In the genomic region with DNA sequence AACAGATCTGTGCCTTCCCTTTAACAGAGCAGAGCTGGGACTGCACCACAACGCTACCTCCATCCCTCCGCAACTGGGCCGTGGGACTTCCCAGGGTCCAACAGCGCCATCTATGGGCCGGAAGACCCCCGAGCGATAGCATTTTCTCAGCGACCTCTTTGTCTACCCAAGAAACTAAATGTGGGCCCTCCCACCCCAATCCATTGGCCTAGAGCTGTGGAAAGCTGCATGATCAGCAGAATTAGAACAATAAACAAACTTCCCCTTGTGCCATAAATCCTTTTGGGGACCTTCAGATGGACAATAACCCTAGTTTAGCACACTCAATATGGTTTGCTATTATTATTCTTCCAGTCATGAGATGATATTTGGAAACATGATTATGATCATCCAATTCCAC, we compare ENCODE assay signal across 9 cellular contexts.
DNase-seq lines count a peak whose midpoint lies in the region; TF ChIP-seq lines count a peak whose summit lies in the region.
"Had no signal": no experiment of that assay in that cellular context is flagged by ENCODE, and none has a peak within 500 bp of the region (broad histone marks: within the 10 kb centered on the region; RNA-seq: fewer than 3 reads in every experiment).

No MANE protein-coding gene starts in this region.

- H3K18ac ChIP-seq in mesenchymal stem cell (ENCODE audit: low read depth in 1 of 2, low read length in 2 of 2): no peak overlapping the region

- no peaks in the 10 kb centered on the region for H3K9me3 ChIP-seq in mesenchymal stem cell (ENCODE audit: control insufficient read depth, low read length)

- no peaks in the 10 kb centered on the region for H3K36me3 Mint-ChIP-seq in activated T-helper 2 cell treated with anti-CD3 and anti-CD28 coated beads, Interferon-gamma antibody, Interleukin-2, Interleukin-4, amounts not matched to agents 10 μg/mL and 5 μg/mL and 100 μg/mL, durations not matched to agents 14 hours and 24 hours and 36 hours (ENCODE audit: low read depth)
- H3K36me3 Mint-ChIP-seq: CD8-positive, alpha-beta memory T cell had no signal

- no peaks in the 10 kb centered on the region for H3K4me1 Mint-ChIP-seq in activated T-helper 2 cell treated with anti-CD3 and anti-CD28 coated beads, Interferon-gamma antibody, Interleukin-2, Interleukin-4, amounts not matched to agents 10 μg/mL and 5 μg/mL and 100 μg/mL, durations not matched to agents 14 hours and 24 hours and 36 hours (ENCODE audit: low read depth)
- H3K4me1 Mint-ChIP-seq: CD8-positive, alpha-beta memory T cell had no signal

- H3K79me1 ChIP-seq in mesenchymal stem cell (replicated peaks; ENCODE audit: low read length, poor library complexity, severe bottlenecking): no peaks in the 10 kb centered on the region

- no peak overlapping the region for H3K4me3 Mint-ChIP-seq in activated T-helper 2 cell treated with anti-CD3 and anti-CD28 coated beads, Interferon-gamma antibody, Interleukin-2, Interleukin-4, amounts not matched to agents 10 μg/mL and 5 μg/mL and 100 μg/mL, durations not matched to agents 14 hours and 24 hours and 36 hours (ENCODE audit: low read depth)
- H3K4me3 Mint-ChIP-seq: CD8-positive, alpha-beta memory T cell had no signal

- no peak overlapping the region for H3K27ac Mint-ChIP-seq in activated T-helper 2 cell treated with anti-CD3 and anti-CD28 coated beads, Interferon-gamma antibody, Interleukin-2, Interleukin-4, amounts not matched to agents 10 μg/mL and 5 μg/mL and 100 μg/mL, durations not matched to agents 14 hours and 24 hours and 36 hours
- H3K27ac Mint-ChIP-seq: CD8-positive, alpha-beta memory T cell had no signal

- no peak overlapping the region for H3K4me3 ChIP-seq in mesenchymal stem cell (ENCODE audit: insufficient read depth in 1 of 2, low read depth in 1 of 2, low read length in 2 of 2)

- H2BK5ac ChIP-seq in mesenchymal stem cell (ENCODE audit: low read depth, low read length, poor library complexity, severe bottlenecking): no peak overlapping the region

- DNase-seq in NCI-H2196 (lab: John Stamatoyannopoulos, UW; ENCODE audit: unreplicated experiment) (peak; percentile 6), NCI-H2196 treated with DMSO at 0.1 percent for 48 hours (lab: John Stamatoyannopoulos, UW; ENCODE audit: unreplicated experiment) (no peak), HEK293T (ENCODE audit: extremely low spot score) (peak; percentile 84), NCI-H69 (lab: John Stamatoyannopoulos, UW) (peak; percentile 47), kidney tubule cell (ENCODE audit: low spot score) (peak; percentile 57), mesenchymal stem cell (no peak), NCI-H226 (no peak)
- peak; percentile 24 for DNase-seq in activated T-helper 2 cell treated with anti-CD3 and anti-CD28 coated beads, Interferon-gamma antibody, Interleukin-2, Interleukin-4, amounts not matched to agents 10 μg/mL and 5 μg/mL and 100 μg/mL, durations not matched to agents 14 hours and 24 hours and 36 hours (ENCODE audit: low spot score)

- H3K9ac ChIP-seq in mesenchymal stem cell (ENCODE audit: low read length): no peak overlapping the region

- H2AK5ac ChIP-seq in mesenchymal stem cell (ENCODE audit: low read length, severe bottlenecking): no peak overlapping the region

- H2AFZ ChIP-seq in mesenchymal stem cell (ENCODE audit: low read depth, low read length): no peak overlapping the region

- no peak overlapping the region for H3K23ac ChIP-seq in mesenchymal stem cell (ENCODE audit: low read length in 2 of 2)

- no peaks in the 10 kb centered on the region for H3K36me3 ChIP-seq in mesenchymal stem cell (ENCODE audit: control insufficient read depth in 1 of 2, insufficient read depth in 2 of 2, low read depth in 1 of 2, low read length in 2 of 2)

- no peak overlapping the region for H3K4ac ChIP-seq in mesenchymal stem cell (ENCODE audit: low read depth in 1 of 2, low read length in 2 of 2)

- H2BK12ac ChIP-seq in mesenchymal stem cell (ENCODE audit: low read length in 2 of 2): no peak overlapping the region

- H3K27me3 Mint-ChIP-seq in activated T-helper 2 cell treated with anti-CD3 and anti-CD28 coated beads, Interferon-gamma antibody, Interleukin-2, Interleukin-4, amounts not matched to agents 10 μg/mL and 5 μg/mL and 100 μg/mL, durations not matched to agents 14 hours and 24 hours and 36 hours (ENCODE audit: low read depth): peaks cover 7% of the 10 kb centered on the region

- H4K8ac ChIP-seq in mesenchymal stem cell (ENCODE audit: low read length): no peak overlapping the region

- H3K9me3 Mint-ChIP-seq in activated T-helper 2 cell treated with anti-CD3 and anti-CD28 coated beads, Interferon-gamma antibody, Interleukin-2, Interleukin-4, amounts not matched to agents 10 μg/mL and 5 μg/mL and 100 μg/mL, durations not matched to agents 14 hours and 24 hours and 36 hours: no peaks in the 10 kb centered on the region

- H3K27me3 ChIP-seq in mesenchymal stem cell (ENCODE audit: control insufficient read depth in 1 of 2, insufficient read depth in 1 of 2, low read length in 2 of 2): no peaks in the 10 kb centered on the region

- H3K27ac ChIP-seq in mesenchymal stem cell (ENCODE audit: low read length, poor library complexity, severe bottlenecking): no peak overlapping the region

- 11% methylated on average over 8 of the region's 8 CpGs for WGBS in mesenchymal stem cell

- H2BK120ac ChIP-seq in mesenchymal stem cell (ENCODE audit: low read depth, low read length): no peak overlapping the region

- no peak overlapping the region for H4K91ac ChIP-seq in mesenchymal stem cell (ENCODE audit: low read length)

- H3K14ac ChIP-seq in mesenchymal stem cell (ENCODE audit: low read length in 2 of 2): no peak overlapping the region

- H2BK15ac ChIP-seq in mesenchymal stem cell (ENCODE audit: low read depth, poor library complexity, severe bottlenecking): no peak overlapping the region

- no peaks in the 10 kb centered on the region for H3K4me1 ChIP-seq in mesenchymal stem cell (ENCODE audit: control insufficient read depth, insufficient read depth, low read depth, low read length)

- H3K4me2 ChIP-seq in mesenchymal stem cell (ENCODE audit: low read length, poor library complexity, severe bottlenecking): no peak overlapping the region

- CTCF ChIA-PET in HEK293T (lab: Yijun Ruan, JAX): interaction anchor here (0.7 to 1.5 kb wide), 4 partner anchors 9 to 1142 kb away, joined by 3 to 4 read pairs (median 3); no protein-coding TSS in a partner anchor

- POLR2A ChIA-PET in HEK293T (lab: Yijun Ruan, JAX): no interaction called here

- intact Hi-C loops in activated T-helper 2 cell treated with anti-CD3 and anti-CD28 coated beads, Interferon-gamma antibody, Interleukin-2, Interleukin-4, amounts not matched to agents 10 μg/mL and 5 μg/mL and 100 μg/mL, durations not matched to agents 14 hours and 24 hours and 36 hours (cut with micrococcal nuclease): loop anchor here (2.0 kb wide), 1 partner anchor 120 kb away; no protein-coding TSS in a partner anchor

TF ChIP-seq in HEK293T, 16 proteins besides CTCF, POLR2A, EP300 and RAD21:
- TF ChIP-seq ZNF384 (IDR thresholded peaks at IDR 0.05) (no peak), NFRKB (IDR thresholded peaks at IDR 0.05) (no peak), TARDBP (IDR thresholded peaks at IDR 0.05) (no peak), SP1 (IDR thresholded peaks at IDR 0.05) (no peak), FOXA1 (IDR thresholded peaks at IDR 0.05) (no peak), CTBP1 (IDR thresholded peaks at IDR 0.05; ENCODE audit: borderline replicate concordance) (no peak), L3MBTL2 (conservative IDR thresholded peaks at IDR 0.05) (no peak), HDGF (IDR thresholded peaks at IDR 0.05; ENCODE audit: borderline replicate concordance) (no peak), BHLHE40 (IDR thresholded peaks at IDR 0.05; ENCODE audit: borderline replicate concordance) (no peak), LEF1 (IDR thresholded peaks at IDR 0.05; ENCODE audit: borderline replicate concordance) (no peak), ARNT (IDR thresholded peaks at IDR 0.05) (no peak), FOXM1 (IDR thresholded peaks at IDR 0.05; ENCODE audit: borderline replicate concordance) (no peak), ELF4 (IDR thresholded peaks at IDR 0.05) (no peak), FOXK2 (IDR thresholded peaks at IDR 0.05) (no peak), SUZ12 (IDR thresholded peaks at IDR 0.05) (no peak)
- TF ChIP-seq, protein P1, sequence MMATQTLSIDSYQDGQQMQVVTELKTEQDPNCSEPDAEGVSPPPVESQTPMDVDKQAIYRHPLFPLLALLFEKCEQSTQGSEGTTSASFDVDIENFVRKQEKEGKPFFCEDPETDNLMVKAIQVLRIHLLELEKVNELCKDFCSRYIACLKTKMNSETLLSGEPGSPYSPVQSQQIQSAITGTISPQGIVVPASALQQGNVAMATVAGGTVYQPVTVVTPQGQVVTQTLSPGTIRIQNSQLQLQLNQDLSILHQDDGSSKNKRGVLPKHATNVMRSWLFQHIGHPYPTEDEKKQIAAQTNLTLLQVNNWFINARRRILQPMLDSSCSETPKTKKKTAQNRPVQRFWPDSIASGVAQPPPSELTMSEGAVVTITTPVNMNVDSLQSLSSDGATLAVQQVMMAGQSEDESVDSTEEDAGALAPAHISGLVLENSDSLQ (IDR thresholded peaks at IDR 0.05): no peak

Comparison
In these comparisons a context has a peak if more than half of its experiments do, and no peak if none do; other contexts are left out.
1. DNase-seq: peak in NCI-H2196 (single experiment), HEK293T (single experiment), NCI-H69 (single experiment), activated T-helper 2 cell treated with anti-CD3 and anti-CD28 coated beads, Interferon-gamma antibody, Interleukin-2, Interleukin-4, amounts not matched to agents 10 μg/mL and 5 μg/mL and 100 μg/mL, durations not matched to agents 14 hours and 24 hours and 36 hours (single experiment) and kidney tubule cell (single experiment); none in NCI-H2196 treated with DMSO at 0.1 percent for 48 hours (single experiment), mesenchymal stem cell (single experiment) and NCI-H226 (single experiment).